In genomic region chr15:82551646-82552247, GRCh38 we compare ENCODE assay signal across 18 cellular contexts. TPM values are rescaled to one million over a fixed set of nuclear protein-coding genes. Genes with fewer than 3 reads are reported as not detected.
DNase-seq lines count a peak whose midpoint lies in the region; ATAC-seq and TF ChIP-seq lines count a peak whose summit lies in the region.
"Had no signal": no experiment of that assay in that cellular context is flagged by ENCODE, and none has a peak within 500 bp of the region (broad histone marks: within the 10 kb centered on the region; RNA-seq: fewer than 3 reads in every experiment).

No MANE protein-coding gene starts in this region.

- H3K4me3 ChIP-seq in BE2C (ENCODE audit: low read depth, low read length) (no peak overlapping the region), coronary artery (no peak overlapping the region)
- H3K4me3 ChIP-seq: vagina had no signal

- no peak overlapping the region for H3K4me3 Mint-ChIP-seq in dendritic cell treated with granulocyte-macrophage colony-stimulating factor and Interleukin-4, amounts not matched to agents 40 ng/mL and 50 ng/mL, for 4 days
- H3K4me3 Mint-ChIP-seq in mesothelial cell of epicardium, result no peak overlapping the region
- H3K4me3 Mint-ChIP-seq: activated CD8-positive, alpha-beta T cell treated with anti-CD3 and anti-CD28 coated beads, Interleukin-2, amount 10 ng/mL, durations not matched to agents 7 days and 5 days; effector memory CD8-positive, alpha-beta T cell had no signal

- H3K36me3 Mint-ChIP-seq in dendritic cell treated with granulocyte-macrophage colony-stimulating factor and Interleukin-4, amounts not matched to agents 40 ng/mL and 50 ng/mL, for 4 days (ENCODE audit: low read depth), result no peaks in the 10 kb centered on the region
- no peaks in the 10 kb centered on the region for H3K36me3 Mint-ChIP-seq in mesothelial cell of epicardium

- no peaks in the 10 kb centered on the region for H3K9me3 ChIP-seq in BE2C
- H3K9me3 ChIP-seq: neutrophil, vagina had no signal

- no peaks in the 10 kb centered on the region for H3K27me3 ChIP-seq in BE2C
- H3K27me3 ChIP-seq: vagina had no signal

- TF ChIP-seq CTCF in GM10248 (IDR thresholded peaks at IDR 0.05; ENCODE audit: control extremely low read depth, extremely low read depth, low read depth, missing control alignments) (no peak), BE2C (IDR thresholded peaks at IDR 0.05; ENCODE audit: low read depth, low read length) (no peak), mesothelial cell of epicardium (IDR thresholded peaks at IDR 0.05; ENCODE audit: unreplicated experiment) (no peak), coronary artery (IDR thresholded peaks at IDR 0.05) (no peak)

- no peaks in the 10 kb centered on the region for H3K36me3 ChIP-seq in BE2C
- H3K36me3 ChIP-seq: neutrophil, vagina had no signal

- peak overlapping the region; percentile 6 for H3K27ac Mint-ChIP-seq in dendritic cell treated with granulocyte-macrophage colony-stimulating factor and Interleukin-4, amounts not matched to agents 40 ng/mL and 50 ng/mL, for 4 days
- H3K27ac Mint-ChIP-seq in mesothelial cell of epicardium, result no peak overlapping the region
- H3K27ac Mint-ChIP-seq: activated CD8-positive, alpha-beta T cell treated with anti-CD3 and anti-CD28 coated beads, Interleukin-2, amount 10 ng/mL, durations not matched to agents 7 days and 5 days had no signal

- H3K27ac ChIP-seq in coronary artery, result no peak overlapping the region
- H3K27ac ChIP-seq: neutrophil, vagina had no signal

- POLR2A ChIA-PET in GM10248 (lab: Yijun Ruan, JAX), result no interaction called here

- no peak for TF ChIP-seq POLR2A in GM18505 (IDR thresholded peaks at IDR 0.05; ENCODE audit: borderline replicate concordance, extremely low read depth, insufficient read depth, insufficient read length)

- DNase-seq in GM10248 (ENCODE audit: extremely low spot score), result peak; percentile 42
- DNase-seq in BE2C, result no peak
- no peak for DNase-seq in mesothelial cell of epicardium (ENCODE audit: low spot score in 2 of 2, unreplicated experiment in 2 of 2)
- DNase-seq in coronary artery (ENCODE audit: low spot score), result no peak
- DNase-seq: activated CD8-positive, alpha-beta T cell treated with anti-CD3 and anti-CD28 coated beads, Interleukin-2, amount 10 ng/mL, durations not matched to agents 7 days and 5 days; central memory CD4-positive, alpha-beta T cell; effector memory CD8-positive, alpha-beta T cell; IMR-90; NCI-H1048; retina; RPMI8226; T-helper 1 cell had no signal

- peak; percentile 70 for ATAC-seq in GM21447 (IDR thresholded peaks at IDR 0.05; ENCODE audit: unreplicated experiment)
- ATAC-seq in HG03378 (IDR thresholded peaks at IDR 0.05; ENCODE audit: unreplicated experiment), result peak; percentile 47
- ATAC-seq in GM18505 (IDR thresholded peaks at IDR 0.05; ENCODE audit: unreplicated experiment), result no peak
- ATAC-seq: activated CD8-positive, alpha-beta T cell treated with anti-CD3 and anti-CD28 coated beads, Interleukin-2, amount 10 ng/mL, durations not matched to agents 7 days and 5 days; effector memory CD8-positive, alpha-beta T cell had no signal

- H3K4me1 ChIP-seq in BE2C, result no peaks in the 10 kb centered on the region

- H3K9me3 Mint-ChIP-seq in dendritic cell treated with granulocyte-macrophage colony-stimulating factor and Interleukin-4, amounts not matched to agents 40 ng/mL and 50 ng/mL, for 4 days, result no peaks in the 10 kb centered on the region
- no peaks in the 10 kb centered on the region for H3K9me3 Mint-ChIP-seq in mesothelial cell of epicardium
- H3K9me3 Mint-ChIP-seq: effector memory CD8-positive, alpha-beta T cell had no signal

- peaks cover 50% of the 10 kb centered on the region for H3K4me1 Mint-ChIP-seq in dendritic cell treated with granulocyte-macrophage colony-stimulating factor and Interleukin-4, amounts not matched to agents 40 ng/mL and 50 ng/mL, for 4 days (ENCODE audit: low read depth)
- H3K4me1 Mint-ChIP-seq in mesothelial cell of epicardium, result no peaks in the 10 kb centered on the region

- peaks cover 16% of the 10 kb centered on the region for H3K27me3 Mint-ChIP-seq in dendritic cell treated with granulocyte-macrophage colony-stimulating factor and Interleukin-4, amounts not matched to agents 40 ng/mL and 50 ng/mL, for 4 days
- H3K27me3 Mint-ChIP-seq in mesothelial cell of epicardium (ENCODE audit: low read depth), result peaks cover 57% of the 10 kb centered on the region

- intact Hi-C loops in dendritic cell treated with granulocyte-macrophage colony-stimulating factor and Interleukin-4, amounts not matched to agents 40 ng/mL and 50 ng/mL, for 4 days (cut with micrococcal nuclease), result no loop called here

- CTCF ChIA-PET in GM10248 (lab: Yijun Ruan, JAX), result interaction anchor here (1.0 to 2.0 kb wide), 5 partner anchors 11 to 448 kb away, joined by 3 to 15 read pairs (median 3); partner anchors contain the start of gene RPS17

RNA-seq across cellular contexts. Expression of gene RPS17, which starts 11.5 kb away (rescaled TPM):
- polyA plus RNA-seq in BE2C (2012; ENCODE audit: insufficient read depth, insufficient read length, low read depth), result 1,615 TPM
- 1,564 to 1,650 TPM (median 1,638 TPM) in 3 replicates for total RNA-seq in mesothelial cell of epicardium
